8 cellular contexts compared by ENCODE assay signal in genomic region chr14:100214768-100215079, GRCh38. TPM values are rescaled to one million over a fixed set of nuclear protein-coding genes. Genes with fewer than 3 reads are reported as not detected.
DNase-seq lines count a peak whose midpoint lies in the region; ATAC-seq and TF ChIP-seq lines count a peak whose summit lies in the region.

No MANE protein-coding gene starts in this region.

- peaks cover 0 to 1% of the 10 kb centered on the region in 2 donors for H3K27me3 Mint-ChIP-seq in CD8-positive, alpha-beta memory T cell
- H3K27me3 Mint-ChIP-seq in IgD-negative memory B cell = peaks cover 2% of the 10 kb centered on the region

- CTCF ChIA-PET in CD8-positive, alpha-beta memory T cell (lab: Charles Lee) = interaction anchor here (0.7 to 3.3 kb wide), 6 partner anchors 10 to 28 kb away, joined by 4 to 30 read pairs (median 6); no protein-coding TSS in a partner anchor

- peaks cover 17 to 30% (median 24%) of the 10 kb centered on the region in 3 donors for H3K4me1 Mint-ChIP-seq in CD8-positive, alpha-beta memory T cell
- H3K4me1 Mint-ChIP-seq in IgD-negative memory B cell = peaks cover 5 to 10% (median 6%) of the 10 kb centered on the region in 3 donors

- peak overlapping the region; percentile 74 for H3K4me3 ChIP-seq in CD8-positive, alpha-beta memory T cell (ENCODE audit: low read length)
- H3K4me3 ChIP-seq in dorsolateral prefrontal cortex (peak overlapping the region; percentile 47 to 98 (median 86)), neutrophil (ENCODE audit: low read depth in 1 of 2, low read length in 1 of 2) (peak overlapping the region; percentile 78 to 93)

- H3K36me3 Mint-ChIP-seq in CD8-positive, alpha-beta memory T cell = no peaks in the 10 kb centered on the region
- no peaks in the 10 kb centered on the region for H3K36me3 Mint-ChIP-seq in IgD-negative memory B cell

- peak overlapping the region; percentile 88 for H3K27ac ChIP-seq in CD8-positive, alpha-beta memory T cell (ENCODE audit: low read depth, low read length)
- H3K27ac ChIP-seq in dorsolateral prefrontal cortex (peak overlapping the region in 58 of 59 donors; percentile 45 to 96 (median 88)), neutrophil (peak overlapping the region; percentile 96)

- peak overlapping the region; percentile 72 to 98 (median 94) for H3K27ac Mint-ChIP-seq in CD8-positive, alpha-beta memory T cell
- H3K27ac Mint-ChIP-seq in IgD-negative memory B cell = peak overlapping the region in 2 of 3 donors; percentile 75 to 94

- no peak for ATAC-seq in GM18873 (IDR thresholded peaks at IDR 0.05; ENCODE audit: low FRiP score, unreplicated experiment)
- ATAC-seq in HG03280 (IDR thresholded peaks at IDR 0.05; ENCODE audit: unreplicated experiment) = no peak

- H3K4me1 ChIP-seq in CD8-positive, alpha-beta memory T cell (ENCODE audit: insufficient read depth, low read length) = peaks cover 24% of the 10 kb centered on the region
- H3K4me1 ChIP-seq in neutrophil (ENCODE audit: control insufficient read depth in 1 of 2, insufficient read depth in 1 of 2, low read depth in 1 of 2, low read length in 1 of 2) = peaks cover 17 to 26% of the 10 kb centered on the region in 2 experiments

- intact Hi-C loops in dorsolateral prefrontal cortex (cut with DNase I) = loop anchor here in 1 of 2 donors (2.0 kb wide), 1 partner anchor 22 kb away; no protein-coding TSS in a partner anchor

- H3K4me3 Mint-ChIP-seq in CD8-positive, alpha-beta memory T cell = peak overlapping the region; percentile 78 to 92 (median 82)
- H3K4me3 Mint-ChIP-seq in IgD-negative memory B cell = peak overlapping the region; percentile 76 to 92 (median 82)

- TF ChIP-seq CTCF in dorsolateral prefrontal cortex (IDR thresholded peaks at IDR 0.05 in 54 of 56, conservative IDR thresholded peaks at IDR 0.05 in 2 of 56; ENCODE audit: low read depth in 1 of 56, partially characterized antibody in 56 of 56) (no peak), neutrophil (IDR thresholded peaks at IDR 0.05) (no peak)

- H3K9me3 ChIP-seq in CD8-positive, alpha-beta memory T cell (ENCODE audit: low read length) = no peaks in the 10 kb centered on the region
- H3K9me3 ChIP-seq in neutrophil = no peaks in the 10 kb centered on the region

- POLR2A ChIA-PET in CD8-positive, alpha-beta memory T cell (lab: Charles Lee) = interaction anchor here (0.8 to 1.7 kb wide), 7 partner anchors 9 to 149 kb away, joined by 3 to 9 read pairs (median 5); partner anchors contain the start of gene EVL

- DNase-seq in CD8-positive, alpha-beta memory T cell = no peak
- DNase-seq in dorsolateral prefrontal cortex (no peak), OCI-M1 (lab: John Stamatoyannopoulos, UW) (no peak)
- no peak for DNase-seq in stimulated activated naive CD4-positive, alpha-beta T cell treated with Interleukin-2 at 50 U/mL for 16 hours (lab: John Stamatoyannopoulos, UW)

- no peaks in the 10 kb centered on the region for H3K36me3 ChIP-seq in CD8-positive, alpha-beta memory T cell (ENCODE audit: insufficient read depth, low read length)
- no peaks in the 10 kb centered on the region for H3K36me3 ChIP-seq in neutrophil

- H3K9me3 Mint-ChIP-seq in CD8-positive, alpha-beta memory T cell = no peaks in the 10 kb centered on the region
- H3K9me3 Mint-ChIP-seq in IgD-negative memory B cell = no peaks in the 10 kb centered on the region

- no peaks in the 10 kb centered on the region for H3K27me3 ChIP-seq in CD8-positive, alpha-beta memory T cell (ENCODE audit: insufficient read depth, low read length, poor library complexity, severe bottlenecking)
- H3K27me3 ChIP-seq in dorsolateral prefrontal cortex = no peaks in the 10 kb centered on the region
- H3K27me3 ChIP-seq in neutrophil = no peaks in the 10 kb centered on the region

RNA-seq across cellular contexts. Expression of gene YY1, which starts 24.2 kb away (rescaled TPM):
- total RNA-seq in CD8-positive, alpha-beta memory T cell = 100 to 1,000 TPM; 109 to 116 TPM
- polyA plus RNA-seq in CD8-positive, alpha-beta memory T cell = 24.2 TPM
- 17.7 TPM for polyA plus RNA-seq in IgD-negative memory B cell
- 10 to 100 TPM; 40.9 to 68.9 (median 52.3) TPM for total RNA-seq in dorsolateral prefrontal cortex

RNA-seq across cellular contexts. Expression of gene DEGS2, which starts 55.3 kb away (rescaled TPM):
- under 1 TPM; 0.35 to 0.42 TPM for total RNA-seq in CD8-positive, alpha-beta memory T cell
- 0.72 TPM for polyA plus RNA-seq in CD8-positive, alpha-beta memory T cell
- 6.5 TPM for polyA plus RNA-seq in IgD-negative memory B cell
- 10 to 100 TPM in 32 of 120 experiments, 1 to 10 TPM in 88; 2.3 to 20.6 (median 7.7) TPM for total RNA-seq in dorsolateral prefrontal cortex
